Comparison of ENCODE assay signal across 8 cellular contexts in the genomic region with DNA sequence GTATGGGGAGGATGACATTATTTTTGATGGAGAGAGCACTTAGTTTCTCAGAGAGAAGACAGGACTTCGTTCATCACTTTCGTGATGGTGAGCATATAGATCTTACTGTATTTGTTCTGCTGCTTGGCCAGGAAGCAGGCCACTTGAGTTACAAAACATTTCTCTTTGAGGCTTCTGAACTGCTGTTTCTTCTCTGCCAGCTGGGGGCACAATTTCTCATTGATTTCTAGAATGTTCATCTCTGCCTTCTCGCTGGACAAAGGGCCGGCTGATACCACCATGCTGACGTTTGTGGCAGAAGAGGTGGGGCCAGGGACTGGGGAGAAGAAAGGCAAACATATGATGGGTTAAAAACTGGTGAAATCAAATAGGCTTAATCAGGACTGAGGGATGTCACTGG. TPM values are rescaled to one million over a fixed set of nuclear protein-coding genes. Genes with fewer than 3 reads are reported as not detected.
DNase-seq lines count a peak whose midpoint lies in the region; ATAC-seq, FAIRE-seq and TF ChIP-seq lines count a peak whose summit lies in the region.
"Not testable (repeated sequence)": the region's sequence is repeated elsewhere in the genome, so short reads cannot be mapped to it uniquely, and the experiment has no call there.

No MANE protein-coding gene starts in this region.

- not testable (repeated sequence) for H4K20me1 ChIP-seq in HepG2 (ENCODE audit: insufficient read depth, low read length)

- H3K79me2 ChIP-seq in HepG2 (ENCODE audit: insufficient read depth, low read length), result not testable (repeated sequence)

- POLR2A ChIA-PET in BJ (lab: Charles Lee); Panc1 (lab: Charles Lee); HepG2 (lab: Yijun Ruan, JAX): not testable (repeated sequence)

- not testable (repeated sequence) for H3K4me1 ChIP-seq in Panc1 (ENCODE audit: control insufficient read depth, insufficient read depth, low read length); HepG2 (ENCODE audit: insufficient read depth, low read length)

- not testable (repeated sequence) for H3K36me3 ChIP-seq in BJ (ENCODE audit: control insufficient read depth, insufficient read depth, low read length); Panc1 (ENCODE audit: control insufficient read depth, insufficient read depth, low read length); HepG2 (replicated peaks in 1 of 2; ENCODE audit: control insufficient read depth in 1 of 2, insufficient read depth in 2 of 2, low read length in 2 of 2)

- WGBS in HepG2 (ENCODE audit: low lambda C conversion rate), result 78% methylated on average over 4 of the region's 5 CpGs

- not testable (repeated sequence) for FAIRE-seq in HepG2 (lab: Jason Lieb, UNC)

- H3K9ac ChIP-seq in HepG2 (ENCODE audit: insufficient read depth, low read depth, low read length), result not testable (repeated sequence)

- H3K27me3 ChIP-seq in BJ (ENCODE audit: control insufficient read depth, insufficient read depth, low read length); Panc1 (ENCODE audit: control insufficient read depth, insufficient read depth, low read length); HepG2 (ENCODE audit: control insufficient read depth in 1 of 2, insufficient read depth in 2 of 2, low read length in 2 of 2): not testable (repeated sequence)

- H2AFZ ChIP-seq in HepG2 (ENCODE audit: low read length), result not testable (repeated sequence)

- not testable (repeated sequence) for H3K4me3 ChIP-seq in BJ (ENCODE audit: low read depth, low read length); GM12865 (ENCODE audit: low read depth, low read length); Panc1 (ENCODE audit: low read depth in 2 of 2, low read length in 2 of 2); astrocyte of the cerebellum (ENCODE audit: low read depth, low read length); fibroblast of mammary gland (ENCODE audit: control insufficient read depth, low read depth, low read length); HepG2 (replicated peaks in 1 of 3; ENCODE audit: insufficient read depth in 1 of 3, low read depth in 2 of 3, low read length in 3 of 3); retinal pigment epithelial cell (ENCODE audit: low read length)

- not testable (repeated sequence) for H3K9me3 ChIP-seq in Panc1 (ENCODE audit: control insufficient read depth, insufficient read depth, low read depth, low read length); HepG2 (ENCODE audit: low read length)

- not testable (repeated sequence) for H3K27ac ChIP-seq in Panc1 (ENCODE audit: low read length); HepG2 (ENCODE audit: extremely low read length, insufficient read depth, low read length)

- not testable (repeated sequence) for BruUV-seq in Panc1 (replicated peaks; lab: Mats Ljungman, UMichigan); HepG2 (replicated peaks; lab: Mats Ljungman, UMichigan)

- TF ChIP-seq EP300 in HepG2 (IDR thresholded peaks at IDR 0.05; ENCODE audit: low read depth in 2 of 2, low read length in 2 of 2); HepG2 (CRISPR knock-in tag; IDR thresholded peaks at IDR 0.05; ENCODE audit: borderline replicate concordance): not testable (repeated sequence)

- not testable (repeated sequence) for DNase-seq in BJ (ENCODE audit: low read depth); Panc1 (ENCODE audit: low read depth, low spot score); astrocyte of the cerebellum (ENCODE audit: low read depth); HepG2 (ENCODE audit: low spot score); retinal pigment epithelial cell (ENCODE audit: low read depth)
- peak; percentile 1 for DNase-seq in GM12865 (ENCODE audit: low read depth)
- peak; percentile 7 for DNase-seq in M059J (ENCODE audit: low read depth)
- DNase-seq in fibroblast of mammary gland (ENCODE audit: low read depth), result peak; percentile 27

- TF ChIP-seq POLR2A in HepG2 (IDR thresholded peaks at IDR 0.05; ENCODE audit: insufficient read depth in 1 of 2, low read depth in 2 of 2, low read length in 2 of 2), result not testable (repeated sequence)

- H3K4me2 ChIP-seq in HepG2 (ENCODE audit: low read depth, low read length), result not testable (repeated sequence)

- intact Hi-C loops in Panc1 (cut with micrococcal nuclease; ENCODE audit: unreplicated experiment); HepG2 (cut with micrococcal nuclease; ENCODE audit: unreplicated experiment): not testable (repeated sequence)

- CTCF ChIA-PET in BJ (lab: Yijun Ruan, JAX); Panc1 (lab: Charles Lee); HepG2 (lab: Yijun Ruan, JAX; ENCODE audit: low intra/inter-chr PET ratio, low total read pairs): not testable (repeated sequence)

- TF ChIP-seq CTCF in BJ (IDR thresholded peaks at IDR 0.05; ENCODE audit: insufficient read depth, low read depth, low read length) (0 out of 2 replicates have a peak, but pooled peaks have one; percentile 5), Panc1 (IDR thresholded peaks at IDR 0.05) (peak; percentile 57), astrocyte of the cerebellum (IDR thresholded peaks at IDR 0.05; ENCODE audit: low read depth, low read length, missing control alignments) (peak; percentile 15), fibroblast of mammary gland (conservative IDR thresholded peaks at IDR 0.05; ENCODE audit: control insufficient read depth, insufficient read depth, low read depth, low read length) (peak; percentile 7), retinal pigment epithelial cell (conservative IDR thresholded peaks at IDR 0.05; ENCODE audit: low read depth, low read length) (peak; percentile 25)
- TF ChIP-seq CTCF in GM12865 (IDR thresholded peaks at IDR 0.05; ENCODE audit: insufficient read depth, low read depth, low read length, missing control alignments); HepG2 (CRISPR knock-in tag; IDR thresholded peaks at IDR 0.05): not testable (repeated sequence)

- TF ChIP-seq RAD21 in HepG2 (CRISPR knock-in tag; IDR thresholded peaks at IDR 0.05), result not testable (repeated sequence)

- not testable (repeated sequence) for ATAC-seq in Panc1, HepG2

- in situ Hi-C loops in Panc1 (cut with HindIII; ENCODE audit: low pct_unique_long_range_greater_than_20kb, low sequenced_read_pairs); astrocyte of the cerebellum (cut with HindIII; ENCODE audit: low sequenced_read_pairs); HepG2 (cut with HindIII; ENCODE audit: extremely low pct_ligation_motif_present, low pct_unique_long_range_greater_than_20kb): not testable (repeated sequence)

TF ChIP-seq in HepG2, 621 proteins besides CTCF, POLR2A, EP300 and RAD21:
- 0 out of 2 replicates have a peak, but pooled peaks have one; percentile 14 for TF ChIP-seq STAG1 (CRISPR knock-in tag; IDR thresholded peaks at IDR 0.05)
TF ChIP-seq in HepG2: peak in this region for 1; not testable (repeated sequence) for 620.

RNA-seq across cellular contexts. Expression of gene NBPF11, which starts 31.7 kb away (rescaled TPM):
- polyA plus RNA-seq in BJ (2011; rRNA removed) (7.6 and 8.7 TPM in 2 replicates), HepG2 (2011; rRNA removed) (8.1 and 8.2 TPM in 2 replicates)
- polyA minus RNA-seq in BJ (2011; rRNA and poly(A)+ RNA removed), result 3.9 and 4.4 TPM in 2 replicates
- total RNA-seq in M059J (2014; rRNA removed; shearing (Covaris generic)), result 1.9 and 3.4 TPM in 2 replicates
- total RNA-seq in Panc1 (2021; ENCODE audit: unreplicated experiment) (9.2 TPM), HepG2 (2016; rRNA removed; fragmentation: Illumina TruSeq; extraction: Trizol) (3.9 and 5.0 TPM in 2 replicates)
- polyA plus RNA-seq in Panc1 (2012; ENCODE audit: insufficient read length), result 5.9 TPM
- 1.3 and 1.7 TPM in 2 replicates for total RNA-seq in HepG2 (2016; cell fraction: cytosol; rRNA removed; fragmentation: Illumina TruSeq; extraction: Trizol; ENCODE audit: low read depth)
- total RNA-seq in HepG2 (2016; cell fraction: insoluble cytoplasmic fraction; rRNA removed; fragmentation: Illumina TruSeq; extraction: Trizol), result 3.1 and 4.9 TPM in 2 replicates
- 3.1 and 3.3 TPM in 2 replicates for total RNA-seq in HepG2 (2016; cell fraction: membrane; rRNA removed; fragmentation: Illumina TruSeq; extraction: Trizol)
- 8.6 and 10.7 TPM in 2 replicates for total RNA-seq in HepG2 (2016; cell fraction: nucleus; rRNA removed; fragmentation: Illumina TruSeq; extraction: Trizol)
- 2.8 and 3.6 TPM in 2 replicates for polyA plus RNA-seq in HepG2 (2011; cell fraction: cytosol; rRNA removed)
- 18.2 and 18.6 TPM in 2 replicates for polyA plus RNA-seq in HepG2 (2011; cell fraction: nucleus; rRNA removed)
- 4.5 and 4.9 TPM in 2 replicates for polyA plus RNA-seq in HepG2 (2012)
- polyA plus RNA-seq in HepG2 (2016; cell fraction: cytosol; fragmentation: Illumina TruSeq; extraction: Trizol; ENCODE audit: low read depth), result 0.84 and 0.85 TPM in 2 replicates
- polyA plus RNA-seq in HepG2 (2016; cell fraction: insoluble cytoplasmic fraction; fragmentation: Illumina TruSeq; extraction: Trizol; ENCODE audit: low read depth), result 3.3 and 3.4 TPM in 2 replicates
- 1.6 TPM in 2 replicates for polyA plus RNA-seq in HepG2 (2016; cell fraction: membrane; fragmentation: Illumina TruSeq; extraction: Trizol; ENCODE audit: low read depth)
- 19.8 and 20.7 TPM in 2 replicates for polyA plus RNA-seq in HepG2 (2016; cell fraction: nucleus; fragmentation: Illumina TruSeq; extraction: Trizol; ENCODE audit: insufficient read depth, low read depth)
- polyA minus RNA-seq in HepG2 (2011; rRNA and poly(A)+ RNA removed; ENCODE audit: low replicate concordance), result 4.7 and 8.9 TPM in 2 replicates
- polyA minus RNA-seq in HepG2 (2011; cell fraction: cytosol; rRNA and poly(A)+ RNA removed), result 1.2 and 2.3 TPM in 2 replicates
- 12.2 and 12.3 TPM in 2 replicates for polyA minus RNA-seq in HepG2 (2011; cell fraction: nucleus; rRNA and poly(A)+ RNA removed)
